ENCODE assay signal across 11 cellular contexts in the genomic region with DNA sequence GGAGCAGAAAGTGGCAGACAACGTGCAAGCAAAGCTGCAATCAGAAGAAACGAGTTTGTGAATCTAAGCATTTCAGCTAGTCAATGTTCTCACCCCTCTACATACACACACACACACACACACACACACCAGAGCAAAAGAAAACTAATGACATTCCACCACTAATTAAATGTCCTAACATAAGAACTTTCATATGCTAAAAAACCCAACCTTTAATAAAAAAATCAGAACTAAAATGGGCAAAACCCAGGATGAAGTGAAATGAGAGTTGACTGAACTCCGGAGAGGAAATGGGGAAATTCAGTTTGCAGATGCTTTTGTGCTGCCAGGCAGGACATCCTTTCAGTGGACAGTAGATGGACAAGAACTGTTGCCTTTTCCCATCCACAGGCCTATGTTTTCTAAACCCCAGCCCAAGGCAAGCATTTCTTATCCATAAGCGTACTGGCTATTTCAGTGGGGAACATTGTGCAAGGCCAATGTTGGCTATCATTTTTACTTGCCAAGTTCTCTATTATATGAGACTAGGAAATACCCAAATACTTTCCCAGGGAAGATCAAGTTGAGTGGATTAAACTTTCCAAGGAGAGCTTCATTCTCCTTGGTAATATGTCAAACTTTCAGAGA. TPM values are rescaled to one million over a fixed set of nuclear protein-coding genes. Genes with fewer than 3 reads are reported as not detected.
DNase-seq lines count a peak whose midpoint lies in the region; ATAC-seq and TF ChIP-seq lines count a peak whose summit lies in the region.
"Had no signal": no experiment of that assay in that cellular context is flagged by ENCODE, and none has a peak within 500 bp of the region (broad histone marks: within the 10 kb centered on the region; RNA-seq: fewer than 3 reads in every experiment).

No MANE protein-coding gene starts in this region.

- H3K4me3 ChIP-seq in esophagus muscularis mucosa (peak overlapping the region in 1 of 4 donors; percentile 3), muscle layer of colon (ENCODE audit: low read depth in 1 of 2, low read length in 2 of 2) (peak overlapping the region in 1 of 2 donors; percentile 26), vagina (no peak overlapping the region)
- H3K4me3 ChIP-seq: HAP-1 had no signal

- POLR2A ChIA-PET in activated CD8-positive, alpha-beta T cell treated with anti-CD3 and anti-CD28 coated beads for 36 hours (lab: Charles Lee) = no interaction called here
- POLR2A ChIA-PET in activated CD8-positive, alpha-beta T cell treated with anti-CD3 and anti-CD28 coated beads, Interleukin-2, amount 10 ng/mL, durations not matched to agents 7 days and 5 days (lab: Charles Lee) = no interaction called here

- intact Hi-C loops in activated CD8-positive, alpha-beta T cell treated with anti-CD3 and anti-CD28 coated beads for 36 hours (cut with micrococcal nuclease) = loop anchor here (2.0 kb wide), 1 partner anchor 210 kb away; no protein-coding TSS in a partner anchor
- intact Hi-C loops in esophagus muscularis mucosa (cut with DNase I) = loop anchor here (1.0 to 10.0 kb wide), 2 partner anchors 100 to 210 kb away; no protein-coding TSS in a partner anchor
- intact Hi-C loops in vagina (cut with DNase I) = loop anchor here (5.0 kb wide), 1 partner anchor 212 kb away; no protein-coding TSS in a partner anchor

- peaks cover 3% of the 10 kb centered on the region for H3K9me3 Mint-ChIP-seq in activated CD8-positive, alpha-beta T cell treated with anti-CD3 and anti-CD28 coated beads for 36 hours
- H3K9me3 Mint-ChIP-seq in activated CD8-positive, alpha-beta T cell treated with anti-CD3 and anti-CD28 coated beads, Interleukin-2, amount 10 ng/mL, durations not matched to agents 7 days and 5 days (ENCODE audit: insufficient read depth) = no peaks in the 10 kb centered on the region

- TF ChIP-seq CTCF in activated CD8-positive, alpha-beta T cell treated with anti-CD3 and anti-CD28 coated beads for 36 hours (IDR thresholded peaks at IDR 0.05) = peak; percentile 50
- TF ChIP-seq CTCF in esophagus muscularis mucosa (IDR thresholded peaks at IDR 0.05) = no peak
- peak in 1 of 3 experiments; percentile 24 for TF ChIP-seq CTCF in vagina (IDR thresholded peaks at IDR 0.05)

- 30% methylated on average over 4 of the region's 4 CpGs for WGBS in esophagus muscularis mucosa

- TF ChIP-seq POLR2A in esophagus muscularis mucosa (IDR thresholded peaks at IDR 0.05; ENCODE audit: low read depth) = no peak
- peak in 1 of 2 donors; percentile 6 for TF ChIP-seq POLR2A in vagina (IDR thresholded peaks at IDR 0.05)

- TF ChIP-seq EP300 in esophagus muscularis mucosa (IDR thresholded peaks at IDR 0.05) = no peak

- H3K36me3 ChIP-seq in esophagus muscularis mucosa = no peaks in the 10 kb centered on the region
- H3K36me3 ChIP-seq in muscle layer of colon (ENCODE audit: insufficient read depth, low read length) = no peaks in the 10 kb centered on the region
- H3K36me3 ChIP-seq in vagina = no peaks in the 10 kb centered on the region
- H3K36me3 ChIP-seq: HAP-1 had no signal

- peaks cover 2% of the 10 kb centered on the region for H3K4me1 Mint-ChIP-seq in activated CD8-positive, alpha-beta T cell treated with anti-CD3 and anti-CD28 coated beads for 36 hours (ENCODE audit: low read depth)
- H3K4me1 Mint-ChIP-seq in activated CD8-positive, alpha-beta T cell treated with anti-CD3 and anti-CD28 coated beads, Interleukin-2, amount 10 ng/mL, durations not matched to agents 7 days and 5 days (ENCODE audit: low read depth) = no peaks in the 10 kb centered on the region

- H3K27me3 ChIP-seq in esophagus muscularis mucosa (no peaks in the 10 kb centered on the region), muscle layer of colon (ENCODE audit: control insufficient read depth in 1 of 2, insufficient read depth in 2 of 2, low read length in 2 of 2) (no peaks in the 10 kb centered on the region), vagina (no peaks in the 10 kb centered on the region)

- no peak for ATAC-seq in activated CD8-positive, alpha-beta T cell treated with anti-CD3 and anti-CD28 coated beads for 36 hours
- no peak for ATAC-seq in activated CD8-positive, alpha-beta T cell treated with anti-CD3 and anti-CD28 coated beads, Interleukin-2, amount 10 ng/mL, durations not matched to agents 7 days and 5 days
- ATAC-seq in HG03520 (IDR thresholded peaks at IDR 0.05; ENCODE audit: unreplicated experiment) = no peak
- ATAC-seq: naive thymus-derived CD8-positive, alpha-beta T cell had no signal

- peaks cover 9% of the 10 kb centered on the region for H3K27me3 Mint-ChIP-seq in activated CD8-positive, alpha-beta T cell treated with anti-CD3 and anti-CD28 coated beads for 36 hours
- peaks cover 4% of the 10 kb centered on the region for H3K27me3 Mint-ChIP-seq in activated CD8-positive, alpha-beta T cell treated with anti-CD3 and anti-CD28 coated beads, Interleukin-2, amount 10 ng/mL, durations not matched to agents 7 days and 5 days (ENCODE audit: low read depth)

- no peaks in the 10 kb centered on the region for H3K36me3 Mint-ChIP-seq in activated CD8-positive, alpha-beta T cell treated with anti-CD3 and anti-CD28 coated beads for 36 hours (ENCODE audit: low read depth)
- H3K36me3 Mint-ChIP-seq in activated CD8-positive, alpha-beta T cell treated with anti-CD3 and anti-CD28 coated beads, Interleukin-2, amount 10 ng/mL, durations not matched to agents 7 days and 5 days (ENCODE audit: low read depth) = no peaks in the 10 kb centered on the region
- H3K36me3 Mint-ChIP-seq: naive thymus-derived CD8-positive, alpha-beta T cell had no signal

- H3K4me3 Mint-ChIP-seq in activated CD8-positive, alpha-beta T cell treated with anti-CD3 and anti-CD28 coated beads for 36 hours = no peak overlapping the region
- H3K4me3 Mint-ChIP-seq in activated CD8-positive, alpha-beta T cell treated with anti-CD3 and anti-CD28 coated beads, Interleukin-2, amount 10 ng/mL, durations not matched to agents 7 days and 5 days = no peak overlapping the region

- CTCF ChIA-PET in activated CD8-positive, alpha-beta T cell treated with anti-CD3 and anti-CD28 coated beads for 36 hours (lab: Charles Lee) = interaction anchor here (0.6 to 3.5 kb wide), 10 partner anchors 11 to 221 kb away, joined by 3 to 14 read pairs (median 4); no protein-coding TSS in a partner anchor
- CTCF ChIA-PET in activated CD8-positive, alpha-beta T cell treated with anti-CD3 and anti-CD28 coated beads, Interleukin-2, amount 10 ng/mL, durations not matched to agents 7 days and 5 days (lab: Charles Lee) = interaction anchor here (1.0 to 1.2 kb wide), 3 partner anchors 11 to 209 kb away, joined by 3 to 5 read pairs (median 4); no protein-coding TSS in a partner anchor

- H3K9me3 ChIP-seq in esophagus muscularis mucosa (peaks cover 0 to 9% (median 0%) of the 10 kb centered on the region in 4 donors), muscle layer of colon (ENCODE audit: low read length) (no peaks in the 10 kb centered on the region), vagina (no peaks in the 10 kb centered on the region)
- H3K9me3 ChIP-seq: HAP-1 had no signal

- H3K27ac Mint-ChIP-seq in activated CD8-positive, alpha-beta T cell treated with anti-CD3 and anti-CD28 coated beads for 36 hours = no peak overlapping the region
- H3K27ac Mint-ChIP-seq in activated CD8-positive, alpha-beta T cell treated with anti-CD3 and anti-CD28 coated beads, Interleukin-2, amount 10 ng/mL, durations not matched to agents 7 days and 5 days = no peak overlapping the region
- H3K27ac Mint-ChIP-seq: naive thymus-derived CD8-positive, alpha-beta T cell had no signal

- H3K27ac ChIP-seq in esophagus muscularis mucosa (replicated peaks in 1 of 4) = peak overlapping the region; percentile 1 to 57 (median 48)
- peak overlapping the region; percentile 1 for H3K27ac ChIP-seq in muscle layer of colon (ENCODE audit: low read depth, low read length)
- peak overlapping the region; percentile 72 for H3K27ac ChIP-seq in vagina

- no peak overlapping the region for H3K9ac ChIP-seq in muscle layer of colon (ENCODE audit: low read length)

- H3K4me1 ChIP-seq in esophagus muscularis mucosa (peaks cover 30 to 34% (median 33%) of the 10 kb centered on the region in 4 donors), muscle layer of colon (ENCODE audit: insufficient read depth, low read length) (peaks cover 29% of the 10 kb centered on the region), vagina (peaks cover 38% of the 10 kb centered on the region)
- H3K4me1 ChIP-seq: HAP-1 had no signal

- no peak for DNase-seq in activated CD8-positive, alpha-beta T cell treated with anti-CD3 and anti-CD28 coated beads for 36 hours
- DNase-seq in activated CD8-positive, alpha-beta T cell treated with anti-CD3 and anti-CD28 coated beads, Interleukin-2, amount 10 ng/mL, durations not matched to agents 7 days and 5 days = no peak
- DNase-seq in esophagus muscularis mucosa (ENCODE audit: extremely low spot score) (no peak), vagina (ENCODE audit: extremely low spot score in 2 of 2) (no peak), HUDEP-2 (lab: John Stamatoyannopoulos, UW; ENCODE audit: unreplicated experiment in 76 of 76) (no peak), EL (no peak)
- DNase-seq: naive thymus-derived CD8-positive, alpha-beta T cell had no signal

RNA-seq across cellular contexts. Expression of a gene that starts 27.2 kb away (rescaled TPM):
- not detected for total RNA-seq in activated CD8-positive, alpha-beta T cell treated with anti-CD3 and anti-CD28 coated beads for 36 hours
- total RNA-seq in activated CD8-positive, alpha-beta T cell treated with anti-CD3 and anti-CD28 coated beads, Interleukin-2, amount 10 ng/mL, durations not matched to agents 7 days and 5 days = not detected
- total RNA-seq in esophagus muscularis mucosa (10 to 100 TPM; 49.8 to 65.1 (median 53.0) TPM), vagina (86.9 TPM)
- total RNA-seq: T-helper 1 cell treated with Interleukin-12 subunit alpha and Interleukin-12 subunit beta and Interleukin-4 antibody, amounts not matched to agents 30 ng/mL and 1 ng/mL, for 36 hours had no signal

Comparison
In these comparisons a context has a peak if more than half of its experiments do, and no peak if none do; other contexts are left out.
1. H3K27ac ChIP-seq: peak in every context shown above with its lines; median percentile 72 in vagina; 48 in esophagus muscularis mucosa; 1 in muscle layer of colon.
2. RNA of a gene that starts 27.2 kb away (total RNA-seq): 86.9 TPM in vagina (single experiment) and 49.8 to 65.1 TPM in esophagus muscularis mucosa; not detected in activated CD8-positive, alpha-beta T cell treated with anti-CD3 and anti-CD28 coated beads for 36 hours and not detected in activated CD8-positive, alpha-beta T cell treated with anti-CD3 and anti-CD28 coated beads, Interleukin-2, amount 10 ng/mL, durations not matched to agents 7 days and 5 days; every median in the first group is over 10 times any median in the second.